Comparison of ENCODE assay signal across 8 cellular contexts in the genomic region with DNA sequence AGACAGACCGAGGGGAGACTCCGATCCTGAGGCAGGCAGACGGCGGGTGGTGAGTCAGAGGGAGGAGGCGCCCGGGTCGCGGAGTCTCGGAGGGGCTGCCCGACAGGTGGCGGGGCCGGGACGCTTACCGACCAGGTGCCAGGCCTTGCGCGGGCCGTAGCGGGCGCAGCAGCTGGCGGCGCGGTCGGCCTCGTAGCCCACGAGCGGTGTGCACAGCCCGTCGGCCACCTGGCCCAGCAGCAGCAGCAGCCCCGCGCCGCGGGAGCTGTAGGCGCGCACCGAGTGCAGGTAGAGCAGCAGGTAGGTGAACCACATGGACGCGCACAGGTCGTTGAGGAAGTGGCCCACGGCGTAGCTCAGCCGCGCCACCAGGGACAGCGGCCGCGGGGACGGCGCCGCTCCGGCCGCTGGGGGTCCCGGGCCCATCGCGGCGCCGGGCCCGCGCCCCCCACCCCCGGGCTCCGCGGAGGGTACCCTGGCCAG. TPM values are rescaled to one million over a fixed set of nuclear protein-coding genes. Genes with fewer than 3 reads are reported as not detected.
A peak's percentile ranks its signal among the peaks of the same experiment; 100 is the strongest.
DNase-seq lines count a peak whose midpoint lies in the region; ATAC-seq and TF ChIP-seq lines count a peak whose summit lies in the region.

No MANE protein-coding gene starts in this region.

- peak overlapping the region; percentile 92 for H3K27ac Mint-ChIP-seq in activated CD4-positive, alpha-beta T cell treated with anti-CD3 and anti-CD28 coated beads for 36 hours

- H3K27me3 Mint-ChIP-seq in activated CD4-positive, alpha-beta T cell treated with anti-CD3 and anti-CD28 coated beads for 36 hours: no peaks in the 10 kb centered on the region

- no peak overlapping the region for H3K27ac ChIP-seq in AG04450 (ENCODE audit: low read depth, low read length)

- peaks cover 39% of the 10 kb centered on the region for H3K4me1 Mint-ChIP-seq in activated CD4-positive, alpha-beta T cell treated with anti-CD3 and anti-CD28 coated beads for 36 hours

- CTCF ChIA-PET in AG04450 (lab: Charles Lee): interaction anchor here (0.5 kb wide), 1 partner anchor 55 kb away, joined by 5 read pairs; no protein-coding TSS in a partner anchor
- CTCF ChIA-PET in activated CD4-positive, alpha-beta T cell treated with anti-CD3 and anti-CD28 coated beads for 36 hours (lab: Charles Lee): interaction anchor here (0.7 to 2.3 kb wide), 4 partner anchors 11 to 40 kb away, joined by 3 to 6 read pairs (median 6); no protein-coding TSS in a partner anchor

- H3K9me3 Mint-ChIP-seq in activated CD4-positive, alpha-beta T cell treated with anti-CD3 and anti-CD28 coated beads for 36 hours (ENCODE audit: low read depth): no peaks in the 10 kb centered on the region

- peaks cover 19% of the 10 kb centered on the region for H3K4me1 ChIP-seq in mucosa of stomach (ENCODE audit: control insufficient read depth, insufficient read depth, low read length)

- DNase-seq in AG04450 (ENCODE audit: low read depth, low spot score) (no peak), HT1080 (ENCODE audit: low read depth) (peak; percentile 50), dermis blood vessel endothelial cell (peak; percentile 56), COLO829 (ENCODE audit: low spot score) (no peak)
- DNase-seq in activated CD4-positive, alpha-beta T cell treated with anti-CD3 and anti-CD28 coated beads for 36 hours: peak; percentile 85
- DNase-seq in stimulated activated naive CD4-positive, alpha-beta T cell treated with Interleukin-2 at 50 U/mL for 16 hours (lab: John Stamatoyannopoulos, UW): peak; percentile 74

- H3K27me3 ChIP-seq in AG04450 (ENCODE audit: control insufficient read depth, insufficient read depth, low read length): no peaks in the 10 kb centered on the region
- no peaks in the 10 kb centered on the region for H3K27me3 ChIP-seq in mucosa of stomach (ENCODE audit: control insufficient read depth, insufficient read depth, low read length)

- H3K9me3 ChIP-seq in AG04450 (ENCODE audit: control insufficient read depth, insufficient read depth, low read length) (no peaks in the 10 kb centered on the region; the same call in 1 of the 2 replicates), mucosa of stomach (ENCODE audit: control insufficient read depth, low read length) (no peaks in the 10 kb centered on the region)

- no peak for TF ChIP-seq CTCF in AG04450 (IDR thresholded peaks at IDR 0.05; ENCODE audit: low read depth, low read length)

- intact Hi-C loops in activated CD4-positive, alpha-beta T cell treated with anti-CD3 and anti-CD28 coated beads for 36 hours (cut with DNase I, micrococcal nuclease): loop anchor here (1.0 to 5.0 kb wide), 14 partner anchors 15 to 845 kb away; a partner anchor contains a TSS

- peak overlapping the region; percentile 78 for H3K9ac ChIP-seq in mucosa of stomach (ENCODE audit: low read length)

- peak overlapping the region; percentile 88 for H3K4me3 ChIP-seq in AG04450 (ENCODE audit: low read depth, low read length)
- H3K4me3 ChIP-seq in mucosa of stomach (ENCODE audit: low read length): peak overlapping the region; percentile 36

- ATAC-seq in GM19324 (IDR thresholded peaks at IDR 0.05; ENCODE audit: low FRiP score, unreplicated experiment): peak; percentile 5
- peak; percentile 44 for ATAC-seq in activated CD4-positive, alpha-beta T cell treated with anti-CD3 and anti-CD28 coated beads for 36 hours

- POLR2A ChIA-PET in AG04450 (lab: Yijun Ruan, JAX): interaction anchor here (0.6 kb wide), 1 partner anchor 16 kb away, joined by 7 read pairs; no protein-coding TSS in a partner anchor
- POLR2A ChIA-PET in activated CD4-positive, alpha-beta T cell treated with anti-CD3 and anti-CD28 coated beads for 36 hours (lab: Charles Lee): interaction anchor here (0.6 to 0.9 kb wide), 3 partner anchors 12 to 165 kb away, joined by 3 read pairs; no protein-coding TSS in a partner anchor

- peak overlapping the region; percentile 96 for H3K4me3 Mint-ChIP-seq in activated CD4-positive, alpha-beta T cell treated with anti-CD3 and anti-CD28 coated beads for 36 hours

- peaks cover 4% of the 10 kb centered on the region for H3K36me3 Mint-ChIP-seq in activated CD4-positive, alpha-beta T cell treated with anti-CD3 and anti-CD28 coated beads for 36 hours (ENCODE audit: low read depth)

- H3K36me3 ChIP-seq in mucosa of stomach (ENCODE audit: control insufficient read depth, insufficient read depth, low read length): no peaks in the 10 kb centered on the region

RNA-seq across cellular contexts. Expression of a gene that starts 0.4 kb away (rescaled TPM):
- 23.7 and 34.7 TPM in 2 replicates for polyA plus RNA-seq in AG04450 (2011; rRNA removed)
- polyA minus RNA-seq in AG04450 (2011; rRNA and poly(A)+ RNA removed): 26.8 and 35.3 TPM in 2 replicates
- total RNA-seq in HT1080 (2014; rRNA removed; shearing (Covaris generic)): 109 and 132 TPM in 2 replicates
- 62.8 and 69.1 TPM in 2 replicates for polyA plus RNA-seq in HT1080 (2015; cell fraction: cytosol; rRNA removed)
- polyA plus RNA-seq in HT1080 (2015; cell fraction: nucleus; rRNA removed): 101 and 106 TPM in 2 replicates
- total RNA-seq in activated CD4-positive, alpha-beta T cell treated with anti-CD3 and anti-CD28 coated beads for 36 hours: 10 to 100 TPM; 44.7 to 46.7 TPM
- 90.3 and 121 TPM in 2 replicates for total RNA-seq in dermis blood vessel endothelial cell

RNA-seq across cellular contexts. Expression of a gene that starts 15.7 kb away (rescaled TPM):
- 30.5 and 36.8 TPM in 2 replicates for polyA plus RNA-seq in AG04450 (2011; rRNA removed)
- polyA minus RNA-seq in AG04450 (2011; rRNA and poly(A)+ RNA removed): 10.0 and 13.1 TPM in 2 replicates
- 57.1 and 69.3 TPM in 2 replicates for total RNA-seq in HT1080 (2014; rRNA removed; shearing (Covaris generic))
- 96.0 and 96.8 TPM in 2 replicates for polyA plus RNA-seq in HT1080 (2015; cell fraction: cytosol; rRNA removed)
- polyA plus RNA-seq in HT1080 (2015; cell fraction: nucleus; rRNA removed): 119 and 122 TPM in 2 replicates
- 10 to 100 TPM; 59.5 to 62.5 TPM for total RNA-seq in activated CD4-positive, alpha-beta T cell treated with anti-CD3 and anti-CD28 coated beads for 36 hours
- 75.0 and 94.7 TPM in 2 replicates for total RNA-seq in dermis blood vessel endothelial cell

RNA-seq across cellular contexts. Expression of a gene that starts 18.0 kb away (rescaled TPM):
- not detected in 2 replicates for polyA plus RNA-seq in AG04450 (2011; rRNA removed)
- polyA minus RNA-seq in AG04450 (2011; rRNA and poly(A)+ RNA removed): not detected in 2 replicates
- total RNA-seq in HT1080 (2014; rRNA removed; shearing (Covaris generic)): 0.60 TPM in 1 of 2 replicates, not detected in the other
- 0.23 TPM in 1 of 2 replicates, not detected in the other for polyA plus RNA-seq in HT1080 (2015; cell fraction: cytosol; rRNA removed)
- not detected in 2 replicates for polyA plus RNA-seq in HT1080 (2015; cell fraction: nucleus; rRNA removed)
- total RNA-seq in activated CD4-positive, alpha-beta T cell treated with anti-CD3 and anti-CD28 coated beads for 36 hours: 1 to 10 TPM; 1.4 to 2.5 TPM
- not detected in 2 replicates for total RNA-seq in dermis blood vessel endothelial cell

RNA-seq across cellular contexts. Expression of a gene that starts 28.3 kb away (rescaled TPM):
- 0.30 and 0.41 TPM in 2 replicates for polyA plus RNA-seq in AG04450 (2011; rRNA removed)
- 0.48 and 0.92 TPM in 2 replicates for polyA minus RNA-seq in AG04450 (2011; rRNA and poly(A)+ RNA removed)
- total RNA-seq in HT1080 (2014; rRNA removed; shearing (Covaris generic)): 0.02 and 0.03 TPM in 2 replicates
- 0.23 and 0.62 TPM in 2 replicates for polyA plus RNA-seq in HT1080 (2015; cell fraction: cytosol; rRNA removed)
- polyA plus RNA-seq in HT1080 (2015; cell fraction: nucleus; rRNA removed): 0.20 and 0.39 TPM in 2 replicates
- total RNA-seq in activated CD4-positive, alpha-beta T cell treated with anti-CD3 and anti-CD28 coated beads for 36 hours: under 1 TPM; 0.48 to 0.51 TPM
- total RNA-seq in dermis blood vessel endothelial cell: 1.1 and 1.2 TPM in 2 replicates

RNA-seq across cellular contexts. Expression of a gene that starts 49.7 kb away (rescaled TPM):
- 0.84 and 0.99 TPM in 2 replicates for polyA plus RNA-seq in AG04450 (2011; rRNA removed)
- 0.43 and 1.1 TPM in 2 replicates for polyA minus RNA-seq in AG04450 (2011; rRNA and poly(A)+ RNA removed)
- 0.40 and 0.96 TPM in 2 replicates for total RNA-seq in HT1080 (2014; rRNA removed; shearing (Covaris generic))
- 0.97 and 1.4 TPM in 2 replicates for polyA plus RNA-seq in HT1080 (2015; cell fraction: cytosol; rRNA removed)
- polyA plus RNA-seq in HT1080 (2015; cell fraction: nucleus; rRNA removed): 0.60 and 1.1 TPM in 2 replicates
- under 1 TPM; 0.64 to 0.72 TPM for total RNA-seq in activated CD4-positive, alpha-beta T cell treated with anti-CD3 and anti-CD28 coated beads for 36 hours
- total RNA-seq in dermis blood vessel endothelial cell: 1.3 and 1.7 TPM in 2 replicates

Comparison
In these comparisons a context has a peak if more than half of its experiments do, and no peak if none do; other contexts are left out.
1. DNase-seq: peak in HT1080 (single experiment), activated CD4-positive, alpha-beta T cell treated with anti-CD3 and anti-CD28 coated beads for 36 hours (single experiment), dermis blood vessel endothelial cell (single experiment) and stimulated activated naive CD4-positive, alpha-beta T cell treated with Interleukin-2 at 50 U/mL for 16 hours (single experiment); none in AG04450 (single experiment) and COLO829 (single experiment).